Comparison of ENCODE assay signal across 1 cellular context in the genomic region with DNA sequence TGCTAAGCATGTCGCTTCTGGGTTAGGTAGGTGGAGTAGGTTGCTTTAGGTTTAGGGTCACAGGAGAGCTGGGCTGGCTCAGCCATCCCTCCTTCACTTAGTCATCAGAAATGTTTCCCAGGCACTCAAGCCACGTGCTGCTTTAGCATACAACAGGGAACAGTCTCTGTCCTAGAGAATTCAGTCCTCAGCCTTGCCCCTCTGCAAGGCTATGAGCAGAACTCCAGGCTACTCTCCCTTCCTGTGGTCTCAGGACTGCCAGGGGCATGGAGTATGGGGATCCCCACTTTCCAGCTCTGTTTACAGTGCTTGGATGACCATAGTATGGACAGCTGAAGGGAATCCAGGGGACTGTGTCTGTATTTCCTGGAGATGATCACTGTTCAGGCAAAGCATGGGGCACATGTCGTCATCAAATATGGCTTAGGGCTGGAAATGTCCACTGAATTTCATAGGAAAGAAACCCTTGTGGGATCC.
A peak's percentile ranks its signal among the peaks of the same experiment; 100 is the strongest.
TF ChIP-seq lines count a peak whose summit lies in the region.

No MANE protein-coding gene starts in this region.

TF ChIP-seq in K562, 482 proteins besides CTCF, POLR2A, EP300 and RAD21 (continued from another document):
- no peak for TF ChIP-seq CAMTA2 (CRISPR knock-in tag; conservative IDR thresholded peaks at IDR 0.05)
- TF ChIP-seq, protein P1, sequence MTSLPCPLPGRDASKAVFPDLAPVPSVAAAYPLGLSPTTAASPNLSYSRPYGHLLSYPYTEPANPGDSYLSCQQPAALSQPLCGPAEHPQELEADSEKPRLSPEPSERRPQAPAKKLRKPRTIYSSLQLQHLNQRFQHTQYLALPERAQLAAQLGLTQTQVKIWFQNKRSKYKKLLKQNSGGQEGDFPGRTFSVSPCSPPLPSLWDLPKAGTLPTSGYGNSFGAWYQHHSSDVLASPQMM (CRISPR knock-in tag; IDR thresholded peaks at IDR 0.05) = no peak
- TF ChIP-seq, protein P2, sequence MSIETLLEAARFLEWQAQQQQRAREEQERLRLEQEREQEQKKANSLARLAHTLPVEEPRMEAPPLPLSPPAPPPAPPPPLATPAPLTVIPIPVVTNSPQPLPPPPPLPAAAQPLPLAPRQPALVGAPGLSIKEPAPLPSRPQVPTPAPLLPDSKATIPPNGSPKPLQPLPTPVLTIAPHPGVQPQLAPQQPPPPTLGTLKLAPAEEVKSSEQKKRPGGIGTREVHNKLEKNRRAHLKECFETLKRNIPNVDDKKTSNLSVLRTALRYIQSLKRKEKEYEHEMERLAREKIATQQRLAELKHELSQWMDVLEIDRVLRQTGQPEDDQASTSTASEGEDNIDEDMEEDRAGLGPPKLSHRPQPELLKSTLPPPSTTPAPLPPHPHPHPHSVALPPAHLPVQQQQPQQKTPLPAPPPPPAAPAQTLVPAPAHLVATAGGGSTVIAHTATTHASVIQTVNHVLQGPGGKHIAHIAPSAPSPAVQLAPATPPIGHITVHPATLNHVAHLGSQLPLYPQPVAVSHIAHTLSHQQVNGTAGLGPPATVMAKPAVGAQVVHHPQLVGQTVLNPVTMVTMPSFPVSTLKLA (conservative IDR thresholded peaks at IDR 0.05) = no peak
- TF ChIP-seq BHLHE40 (IDR thresholded peaks at IDR 0.05; ENCODE audit: low read length) = peak; percentile 51
- TF ChIP-seq CHD1 (IDR thresholded peaks at IDR 0.05; ENCODE audit: low read length) = no peak
- TF ChIP-seq GABPB1 (CRISPR knock-in tag; IDR thresholded peaks at IDR 0.05) = no peak
- TF ChIP-seq, protein P3, sequence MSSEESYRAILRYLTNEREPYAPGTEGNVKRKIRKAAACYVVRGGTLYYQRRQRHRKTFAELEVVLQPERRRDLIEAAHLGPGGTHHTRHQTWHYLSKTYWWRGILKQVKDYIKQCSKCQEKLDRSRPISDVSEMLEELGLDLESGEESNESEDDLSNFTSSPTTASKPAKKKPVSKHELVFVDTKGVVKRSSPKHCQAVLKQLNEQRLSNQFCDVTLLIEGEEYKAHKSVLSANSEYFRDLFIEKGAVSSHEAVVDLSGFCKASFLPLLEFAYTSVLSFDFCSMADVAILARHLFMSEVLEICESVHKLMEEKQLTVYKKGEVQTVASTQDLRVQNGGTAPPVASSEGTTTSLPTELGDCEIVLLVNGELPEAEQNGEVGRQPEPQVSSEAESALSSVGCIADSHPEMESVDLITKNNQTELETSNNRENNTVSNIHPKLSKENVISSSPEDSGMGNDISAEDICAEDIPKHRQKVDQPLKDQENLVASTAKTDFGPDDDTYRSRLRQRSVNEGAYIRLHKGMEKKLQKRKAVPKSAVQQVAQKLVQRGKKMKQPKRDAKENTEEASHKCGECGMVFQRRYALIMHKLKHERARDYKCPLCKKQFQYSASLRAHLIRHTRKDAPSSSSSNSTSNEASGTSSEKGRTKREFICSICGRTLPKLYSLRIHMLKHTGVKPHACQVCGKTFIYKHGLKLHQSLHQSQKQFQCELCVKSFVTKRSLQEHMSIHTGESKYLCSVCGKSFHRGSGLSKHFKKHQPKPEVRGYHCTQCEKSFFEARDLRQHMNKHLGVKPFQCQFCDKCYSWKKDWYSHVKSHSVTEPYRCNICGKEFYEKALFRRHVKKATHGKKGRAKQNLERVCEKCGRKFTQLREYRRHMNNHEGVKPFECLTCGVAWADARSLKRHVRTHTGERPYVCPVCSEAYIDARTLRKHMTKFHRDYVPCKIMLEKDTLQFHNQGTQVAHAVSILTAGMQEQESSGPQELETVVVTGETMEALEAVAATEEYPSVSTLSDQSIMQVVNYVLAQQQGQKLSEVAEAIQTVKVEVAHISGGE (CRISPR knock-in tag; IDR thresholded peaks at IDR 0.05) = no peak
- 0 out of 2 replicates have a peak, but pooled peaks have one; percentile 22 for TF ChIP-seq MYC (IDR thresholded peaks at IDR 0.05; ENCODE audit: low read depth, low read length)
- no peak for TF ChIP-seq MYC (CRISPR knock-in tag; IDR thresholded peaks at IDR 0.05; ENCODE audit: borderline replicate concordance, low read depth)
- TF ChIP-seq POLR2B (IDR thresholded peaks at IDR 0.05; ENCODE audit: low read depth, partially characterized antibody) = no peak
- no peak for TF ChIP-seq ZNF583 (CRISPR knock-in tag; IDR thresholded peaks at IDR 0.05)
- TF ChIP-seq, protein P4, sequence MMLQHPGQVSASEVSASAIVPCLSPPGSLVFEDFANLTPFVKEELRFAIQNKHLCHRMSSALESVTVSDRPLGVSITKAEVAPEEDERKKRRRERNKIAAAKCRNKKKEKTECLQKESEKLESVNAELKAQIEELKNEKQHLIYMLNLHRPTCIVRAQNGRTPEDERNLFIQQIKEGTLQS (IDR thresholded peaks at IDR 0.05) = peak; percentile 40; the same call in 1 of the 2 replicates
- TF ChIP-seq, protein P4 (CRISPR knock-in tag; conservative IDR thresholded peaks at IDR 0.05) = no peak
- no peak for TF ChIP-seq ZNF830 (CRISPR knock-in tag; IDR thresholded peaks at IDR 0.05)
- TF ChIP-seq, protein P5, sequence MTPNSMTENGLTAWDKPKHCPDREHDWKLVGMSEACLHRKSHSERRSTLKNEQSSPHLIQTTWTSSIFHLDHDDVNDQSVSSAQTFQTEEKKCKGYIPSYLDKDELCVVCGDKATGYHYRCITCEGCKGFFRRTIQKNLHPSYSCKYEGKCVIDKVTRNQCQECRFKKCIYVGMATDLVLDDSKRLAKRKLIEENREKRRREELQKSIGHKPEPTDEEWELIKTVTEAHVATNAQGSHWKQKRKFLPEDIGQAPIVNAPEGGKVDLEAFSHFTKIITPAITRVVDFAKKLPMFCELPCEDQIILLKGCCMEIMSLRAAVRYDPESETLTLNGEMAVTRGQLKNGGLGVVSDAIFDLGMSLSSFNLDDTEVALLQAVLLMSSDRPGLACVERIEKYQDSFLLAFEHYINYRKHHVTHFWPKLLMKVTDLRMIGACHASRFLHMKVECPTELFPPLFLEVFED (CRISPR knock-in tag; conservative IDR thresholded peaks at IDR 0.05) = no peak
- TF ChIP-seq U2AF1 (optimal IDR thresholded peaks at IDR 0.05; ENCODE audit: low read depth, low read length) = no peak
- TF ChIP-seq DPF2 (IDR thresholded peaks at IDR 0.05) = no peak
- TF ChIP-seq L3MBTL2 (IDR thresholded peaks at IDR 0.05) = peak; percentile 56; the same call in 1 of the 2 replicates
- no peak for TF ChIP-seq PTTG1 (tag; IDR thresholded peaks at IDR 0.05; ENCODE audit: low read depth)
- TF ChIP-seq, protein P6, sequence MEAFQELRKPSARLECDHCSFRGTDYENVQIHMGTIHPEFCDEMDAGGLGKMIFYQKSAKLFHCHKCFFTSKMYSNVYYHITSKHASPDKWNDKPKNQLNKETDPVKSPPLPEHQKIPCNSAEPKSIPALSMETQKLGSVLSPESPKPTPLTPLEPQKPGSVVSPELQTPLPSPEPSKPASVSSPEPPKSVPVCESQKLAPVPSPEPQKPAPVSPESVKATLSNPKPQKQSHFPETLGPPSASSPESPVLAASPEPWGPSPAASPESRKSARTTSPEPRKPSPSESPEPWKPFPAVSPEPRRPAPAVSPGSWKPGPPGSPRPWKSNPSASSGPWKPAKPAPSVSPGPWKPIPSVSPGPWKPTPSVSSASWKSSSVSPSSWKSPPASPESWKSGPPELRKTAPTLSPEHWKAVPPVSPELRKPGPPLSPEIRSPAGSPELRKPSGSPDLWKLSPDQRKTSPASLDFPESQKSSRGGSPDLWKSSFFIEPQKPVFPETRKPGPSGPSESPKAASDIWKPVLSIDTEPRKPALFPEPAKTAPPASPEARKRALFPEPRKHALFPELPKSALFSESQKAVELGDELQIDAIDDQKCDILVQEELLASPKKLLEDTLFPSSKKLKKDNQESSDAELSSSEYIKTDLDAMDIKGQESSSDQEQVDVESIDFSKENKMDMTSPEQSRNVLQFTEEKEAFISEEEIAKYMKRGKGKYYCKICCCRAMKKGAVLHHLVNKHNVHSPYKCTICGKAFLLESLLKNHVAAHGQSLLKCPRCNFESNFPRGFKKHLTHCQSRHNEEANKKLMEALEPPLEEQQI (IDR thresholded peaks at IDR 0.05) = no peak
- no peak for TF ChIP-seq ZNF668 (CRISPR knock-in tag; IDR thresholded peaks at IDR 0.05)
- no peak for TF ChIP-seq ZNF766 (CRISPR knock-in tag; conservative IDR thresholded peaks at IDR 0.05)
- TF ChIP-seq, protein P7, sequence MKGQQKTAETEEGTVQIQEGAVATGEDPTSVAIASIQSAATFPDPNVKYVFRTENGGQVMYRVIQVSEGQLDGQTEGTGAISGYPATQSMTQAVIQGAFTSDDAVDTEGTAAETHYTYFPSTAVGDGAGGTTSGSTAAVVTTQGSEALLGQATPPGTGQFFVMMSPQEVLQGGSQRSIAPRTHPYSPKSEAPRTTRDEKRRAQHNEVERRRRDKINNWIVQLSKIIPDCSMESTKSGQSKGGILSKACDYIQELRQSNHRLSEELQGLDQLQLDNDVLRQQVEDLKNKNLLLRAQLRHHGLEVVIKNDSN (CRISPR knock-in tag; IDR thresholded peaks at IDR 0.05) = 0 out of 2 replicates have a peak, but pooled peaks have one; percentile 38
- TF ChIP-seq BMI1 (IDR thresholded peaks at IDR 0.05; ENCODE audit: low read length) = no peak
- TF ChIP-seq ATF7 (IDR thresholded peaks at IDR 0.05) = no peak
